In the genomic region with DNA sequence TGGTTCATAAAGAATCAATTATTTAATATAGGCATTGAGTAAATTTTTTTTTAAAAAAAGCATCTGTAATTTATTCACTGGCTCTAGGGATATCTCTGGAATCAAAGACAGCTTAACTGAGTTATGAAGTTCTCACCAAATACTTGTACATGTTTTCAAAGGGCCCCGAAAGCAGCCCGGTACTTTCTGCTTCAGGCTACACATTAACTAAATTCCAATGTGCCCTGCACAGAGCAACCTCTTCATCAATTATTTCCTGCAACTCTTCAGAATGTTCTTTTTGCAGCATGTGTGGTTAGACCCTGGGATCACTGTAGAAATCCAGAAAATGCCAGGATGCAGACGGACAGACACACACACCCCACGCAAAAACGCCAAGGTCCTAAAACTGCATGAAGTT, we compare ENCODE assay signal across 19 cellular contexts.
DNase-seq lines count a peak whose midpoint lies in the region; TF ChIP-seq lines count a peak whose summit lies in the region.
"Had no signal": no experiment of that assay in that cellular context is flagged by ENCODE, and none has a peak within 500 bp of the region (broad histone marks: within the 10 kb centered on the region; RNA-seq: fewer than 3 reads in every experiment).

No MANE protein-coding gene starts in this region.

- H3K4me3 ChIP-seq in OCI-LY7 (ENCODE audit: low read depth, low read length, poor library complexity, severe bottlenecking) (no peak overlapping the region), MG63 (no peak overlapping the region)

- no peaks in the 10 kb centered on the region for H3K79me2 ChIP-seq in OCI-LY7 (ENCODE audit: insufficient read depth, low read depth, low read length)

- peaks cover 3% of the 10 kb centered on the region for H3K9me3 Mint-ChIP-seq in mesothelial cell of epicardium
- H3K9me3 Mint-ChIP-seq: CD14-positive monocyte, H9 had no signal

- in situ Hi-C loops in ACHN (cut with HindIII; ENCODE audit: low pct_ligation_motif_present, low pct_unique_long_range_greater_than_20kb, low sequenced_read_pairs) = no loop called here

- POLR2A ChIA-PET in OCI-LY7 (lab: Charles Lee) = interaction anchor here (0.9 to 7.2 kb wide), 7 partner anchors 7 to 100 kb away, joined by 3 to 68 read pairs (median 5); no protein-coding TSS in a partner anchor

- H3K4me1 ChIP-seq in OCI-LY7 (ENCODE audit: insufficient read depth, low read length, poor library complexity, severe bottlenecking) = peaks cover 71% of the 10 kb centered on the region

- H2AFZ ChIP-seq in OCI-LY7 (ENCODE audit: low read length) = peak overlapping the region; percentile 76; the same call in 1 of the 2 replicates

- CTCF ChIA-PET in OCI-LY7 (lab: Charles Lee; ENCODE audit: unreplicated experiment) = interaction anchor here (1.5 kb wide), 1 partner anchor 19 kb away, joined by 3 read pairs; no protein-coding TSS in a partner anchor

- H3K36me3 ChIP-seq in OCI-LY7 (ENCODE audit: insufficient read depth, low read length) (no peaks in the 10 kb centered on the region), MG63 (no peaks in the 10 kb centered on the region)

- no peaks in the 10 kb centered on the region for H4K20me1 ChIP-seq in OCI-LY7 (ENCODE audit: insufficient read depth, low read length)

- H3K4me1 Mint-ChIP-seq in mesothelial cell of epicardium = peaks cover 68% of the 10 kb centered on the region
- H3K4me1 Mint-ChIP-seq: CD14-positive monocyte had no signal

- TF ChIP-seq CTCF in OCI-LY7 (conservative IDR thresholded peaks at IDR 0.05; ENCODE audit: low read length) (no peak), mesothelial cell of epicardium (IDR thresholded peaks at IDR 0.05; ENCODE audit: unreplicated experiment) (no peak)

- H3K9me3 ChIP-seq in OCI-LY7 (ENCODE audit: low read length) (no peaks in the 10 kb centered on the region), MG63 (no peaks in the 10 kb centered on the region)

- H3K4me2 ChIP-seq in OCI-LY7 (ENCODE audit: low read length) = no peak overlapping the region

- BruUV-seq in OCI-LY7 (replicated peaks; lab: Mats Ljungman, UMichigan) = no TSS peak

- peak overlapping the region; percentile 52 for H3K27ac Mint-ChIP-seq in mesothelial cell of epicardium
- H3K27ac Mint-ChIP-seq: CD14-positive monocyte had no signal

- DNase-seq in ACHN = peak; percentile 54
- DNase-seq in OCI-LY7 (ENCODE audit: low spot score) = no peak
- peak; percentile 87 for DNase-seq in islet precursor cell
- no peak for DNase-seq in mesothelial cell of epicardium (ENCODE audit: low spot score in 2 of 2, unreplicated experiment in 2 of 2)
- no peak for DNase-seq in stimulated activated CD4-positive, alpha-beta T cell treated with anti-CD3 and anti-CD28 coated beads, Interleukin-2, amount 100 ng/mL, for 24 hours
- no peak for DNase-seq in GM19238 (ENCODE audit: insufficient read length, low spot score)
- DNase-seq in ureter (ENCODE audit: low spot score) = no peak
- no peak for DNase-seq in MG63
- DNase-seq: DMS153, H9, IMR-90, Karpas-422, NCI-H1105 treated with DMSO at 0.1 percent for 48 hours, NCI-H1694 treated with DMSO at 0.1 percent for 48 hours, NCI-H2107, NCI-H226, NCI-H524 treated with DMSO at 0.1 percent for 48 hours, SHP77 had no signal

- intact Hi-C loops in OCI-LY7 (cut with micrococcal nuclease; ENCODE audit: unreplicated experiment) = loop anchor here (5.0 kb wide), 1 partner anchor 211 kb away; a partner anchor contains a TSS

- no peak overlapping the region for H3K27ac ChIP-seq in OCI-LY7 (ENCODE audit: low read depth, low read length, poor library complexity, severe bottlenecking)

- H3K36me3 Mint-ChIP-seq in mesothelial cell of epicardium = peaks cover 3% of the 10 kb centered on the region
- H3K36me3 Mint-ChIP-seq: CD14-positive monocyte had no signal

- H3K9me2 ChIP-seq in OCI-LY7 (ENCODE audit: insufficient read depth, low read length) = no peaks in the 10 kb centered on the region

- H3K27me3 Mint-ChIP-seq in mesothelial cell of epicardium (ENCODE audit: low read depth) = no peaks in the 10 kb centered on the region

- H3K4me3 Mint-ChIP-seq in mesothelial cell of epicardium = no peak overlapping the region
- H3K4me3 Mint-ChIP-seq: CD14-positive monocyte, H9 had no signal

- H3K27me3 ChIP-seq in MG63 = no peaks in the 10 kb centered on the region

Comparison
In these comparisons a context has a peak if more than half of its experiments do, and no peak if none do; other contexts are left out.
1. DNase-seq: peak in ACHN (single experiment) and islet precursor cell (single experiment); none in OCI-LY7 (single experiment), mesothelial cell of epicardium (0 of 2), stimulated activated CD4-positive, alpha-beta T cell treated with anti-CD3 and anti-CD28 coated beads, Interleukin-2, amount 100 ng/mL, for 24 hours (0 of 2), GM19238 (single experiment), ureter (single experiment) and MG63 (single experiment).